1 cellular context compared by ENCODE assay signal in genomic region chr11:126419801-126420729, GRCh38.
TF ChIP-seq lines count a peak whose summit lies in the region.

No MANE protein-coding gene starts in this region.

TF ChIP-seq in IMR-90, 13 proteins besides CTCF, POLR2A, EP300 and RAD21 (continued from another document):
- TF ChIP-seq MAFK (IDR thresholded peaks at IDR 0.05; ENCODE audit: low read depth, low read length) (no peak), NFE2L2 (IDR thresholded peaks at IDR 0.05; ENCODE audit: low read depth, low read length) (no peak), MXI1 (IDR thresholded peaks at IDR 0.05; ENCODE audit: borderline replicate concordance, low read depth, low read length) (no peak)
